14 cellular contexts compared by ENCODE assay signal in the genomic region with DNA sequence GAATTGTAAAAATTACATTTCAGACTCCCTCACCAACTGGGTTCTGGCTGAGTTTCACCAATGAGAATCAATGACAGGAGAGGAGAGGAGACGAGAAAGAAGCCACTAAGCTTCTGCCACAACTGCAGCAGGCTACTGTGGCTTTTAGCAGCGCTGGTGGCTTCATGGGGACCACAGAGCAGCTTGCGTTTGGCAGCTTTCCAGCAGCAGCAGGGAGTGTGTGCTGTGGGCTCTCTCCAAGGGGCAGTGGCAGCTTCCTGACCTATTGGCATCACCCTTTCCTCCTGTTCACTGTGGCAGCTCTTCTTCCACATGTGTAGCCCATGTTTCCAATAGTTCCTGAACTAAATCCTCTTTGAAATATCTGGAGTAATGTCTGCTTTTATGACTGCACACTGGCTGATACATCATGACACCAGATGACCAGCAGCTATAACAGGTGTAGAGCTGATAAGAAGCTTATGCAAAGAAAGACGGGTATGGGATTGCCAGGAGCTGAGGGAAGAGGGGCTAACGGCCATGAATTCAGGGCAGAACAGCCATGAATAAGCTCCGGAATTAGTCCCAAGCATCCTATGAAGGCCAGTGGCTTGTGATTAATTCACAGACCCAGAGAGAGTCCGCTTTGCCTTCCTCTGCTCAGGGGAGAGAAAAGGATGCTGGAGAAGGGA. TPM values are rescaled to one million over a fixed set of nuclear protein-coding genes. Genes with fewer than 3 reads are reported as not detected.
DNase-seq lines count a peak whose midpoint lies in the region; ATAC-seq and TF ChIP-seq lines count a peak whose summit lies in the region.
"Had no signal": no experiment of that assay in that cellular context is flagged by ENCODE, and none has a peak within 500 bp of the region (broad histone marks: within the 10 kb centered on the region; RNA-seq: fewer than 3 reads in every experiment).

No MANE protein-coding gene starts in this region.

- 42 to 53% methylated on average over 6 to 7 of the region's 7 CpGs for WGBS in upper lobe of left lung, 2 donors
- 67 to 70% (median 69%) methylated on average over 7 of the region's 7 CpGs for WGBS in ovary, 3 donors

- peak overlapping the region; percentile 10 for H3K9ac ChIP-seq in endocrine pancreas (ENCODE audit: control insufficient read depth, insufficient read depth, low read length)

- DNase-seq in CD1c-positive myeloid dendritic cell (ENCODE audit: extremely low spot score) (peak; percentile 3), GF-D8 (lab: John Stamatoyannopoulos, UW) (peak; percentile 21), OCI-M1 (lab: John Stamatoyannopoulos, UW) (peak; percentile 58), upper lobe of left lung (no peak), chondrocyte (ENCODE audit: low spot score) (no peak), ovary (no peak)
- DNase-seq: stimulated activated CD4-positive, alpha-beta T cell treated with anti-CD3 and anti-CD28 coated beads, Interleukin-4, amount 100 ng/mL, for 4 hours; testis had no signal

- no peak for ATAC-seq in upper lobe of left lung (ENCODE audit: low FRiP score in 2 of 2)
- ATAC-seq in HG03159 (IDR thresholded peaks at IDR 0.05; ENCODE audit: unreplicated experiment) = no peak

- no peaks in the 10 kb centered on the region for H3K9me3 ChIP-seq in endocrine pancreas (ENCODE audit: control insufficient read depth, low read length)
- H3K9me3 ChIP-seq in upper lobe of left lung = no peaks in the 10 kb centered on the region
- H3K9me3 ChIP-seq in ovary = no peaks in the 10 kb centered on the region
- H3K9me3 ChIP-seq: testis had no signal

- no peak overlapping the region for H3K27ac ChIP-seq in upper lobe of left lung
- no peak overlapping the region for H3K27ac ChIP-seq in ovary
- H3K27ac ChIP-seq: testis, VCaP had no signal

- TF ChIP-seq EP300 in upper lobe of left lung (IDR thresholded peaks at IDR 0.05) = no peak
- no peak for TF ChIP-seq EP300 in ovary (IDR thresholded peaks at IDR 0.05)

- H3K27ac Mint-ChIP-seq in chondrocyte (ENCODE audit: unreplicated experiment) = no peak overlapping the region
- H3K27ac Mint-ChIP-seq: CD14-positive monocyte had no signal

- H3K4me3 ChIP-seq in endocrine pancreas (ENCODE audit: control insufficient read depth, insufficient read depth, low read length) (no peak overlapping the region), upper lobe of left lung (no peak overlapping the region), ovary (no peak overlapping the region)
- H3K4me3 ChIP-seq: lung, testis had no signal

- H3K9me3 Mint-ChIP-seq in chondrocyte (ENCODE audit: low read depth) = no peaks in the 10 kb centered on the region
- H3K9me3 Mint-ChIP-seq: CD14-positive monocyte had no signal

- H3K27me3 ChIP-seq in endocrine pancreas (ENCODE audit: control insufficient read depth, insufficient read depth, low read length) (no peaks in the 10 kb centered on the region), upper lobe of left lung (no peaks in the 10 kb centered on the region), ovary (no peaks in the 10 kb centered on the region)
- H3K27me3 ChIP-seq: testis had no signal

- H3K4me1 ChIP-seq in endocrine pancreas (ENCODE audit: control insufficient read depth, insufficient read depth, low read length) = no peaks in the 10 kb centered on the region
- H3K4me1 ChIP-seq in upper lobe of left lung = no peaks in the 10 kb centered on the region
- no peaks in the 10 kb centered on the region for H3K4me1 ChIP-seq in ovary (ENCODE audit: insufficient read depth)
- H3K4me1 ChIP-seq: testis had no signal

- H3K36me3 ChIP-seq in endocrine pancreas (ENCODE audit: control insufficient read depth, insufficient read depth, low read length) (no peaks in the 10 kb centered on the region), upper lobe of left lung (no peaks in the 10 kb centered on the region), ovary (no peaks in the 10 kb centered on the region)

- H3K27me3 Mint-ChIP-seq in chondrocyte (ENCODE audit: low read depth) = peaks cover 22% of the 10 kb centered on the region

- no peak for TF ChIP-seq POLR2A in upper lobe of left lung (IDR thresholded peaks at IDR 0.05)
- no peak for TF ChIP-seq POLR2A in ovary (IDR thresholded peaks at IDR 0.05)

- intact Hi-C loops in ovary (cut with DNase I) = no loop called here

- no peak overlapping the region for H3K4me3 Mint-ChIP-seq in chondrocyte (ENCODE audit: unreplicated experiment)

- H3K36me3 Mint-ChIP-seq in chondrocyte (ENCODE audit: low read depth) = no peaks in the 10 kb centered on the region
- H3K36me3 Mint-ChIP-seq: CD14-positive monocyte had no signal

- TF ChIP-seq CTCF in upper lobe of left lung (IDR thresholded peaks at IDR 0.05) (no peak), chondrocyte (IDR thresholded peaks at IDR 0.05) (no peak), ovary (IDR thresholded peaks at IDR 0.05) (no peak)

- H3K4me1 Mint-ChIP-seq in chondrocyte (ENCODE audit: low read depth) = no peaks in the 10 kb centered on the region
- H3K4me1 Mint-ChIP-seq: CD14-positive monocyte had no signal

RNA-seq across cellular contexts. Expression of gene KCNH2, which starts 46.8 kb away (rescaled TPM):
- total RNA-seq in upper lobe of left lung = 1 to 10 TPM in 5 of 6 donors, under 1 TPM in 1; 0.59 to 5.7 (median 3.1) TPM
- total RNA-seq in chondrocyte = 0.19 to 0.33 TPM (median 0.30 TPM) in 3 replicates
- total RNA-seq in ovary = 10 to 100 TPM in 2 of 7 donors, 1 to 10 TPM in 5; 2.0 to 26.3 (median 8.0) TPM
- polyA plus RNA-seq in ovary = 1 to 10 TPM; 3.0 to 5.0 TPM
- polyA plus RNA-seq: CD14-positive monocyte had no signal

RNA-seq across cellular contexts. Expression of gene NOS3, which starts 59.5 kb away (rescaled TPM):
- total RNA-seq in upper lobe of left lung = 10 to 100 TPM in 4 of 6 donors, 1 to 10 TPM in 2; 3.1 to 95.3 (median 16.2) TPM
- total RNA-seq in chondrocyte = not detected in 3 replicates
- 10 to 100 TPM in 1 of 7 donors, 1 to 10 TPM in 6; 2.9 to 26.0 (median 5.4) TPM for total RNA-seq in ovary
- polyA plus RNA-seq in ovary = 1 to 10 TPM; 1.0 to 8.9 TPM
- total RNA-seq: M059J had no signal

Comparison
In these comparisons a context has a peak if more than half of its experiments do, and no peak if none do; other contexts are left out.
1. DNase-seq: peak in CD1c-positive myeloid dendritic cell (single experiment), GF-D8 (single experiment) and OCI-M1 (single experiment); none in upper lobe of left lung (0 of 2), chondrocyte (single experiment) and ovary (0 of 5).